In genomic region chr5:164188733-164189148, GRCh38 we compare ENCODE assay signal across 18 cellular contexts.
A peak's percentile ranks its signal among the peaks of the same experiment; 100 is the strongest.
DNase-seq lines count a peak whose midpoint lies in the region; ATAC-seq and TF ChIP-seq lines count a peak whose summit lies in the region.
"Had no signal": no experiment of that assay in that cellular context is flagged by ENCODE, and none has a peak within 500 bp of the region (broad histone marks: within the 10 kb centered on the region; RNA-seq: fewer than 3 reads in every experiment).

No MANE protein-coding gene starts in this region.

- H3K27ac ChIP-seq in HEK293 (ENCODE audit: extremely low read depth, low read depth, low read length) (no peak overlapping the region), neural progenitor cell (no peak overlapping the region), hepatocyte (no peak overlapping the region)
- H3K27ac ChIP-seq: gastroesophageal sphincter had no signal

- H4K20me1 ChIP-seq in neural progenitor cell (ENCODE audit: low read depth), result no peaks in the 10 kb centered on the region
- no peaks in the 10 kb centered on the region for H4K20me1 ChIP-seq in hepatocyte (ENCODE audit: insufficient read depth, poor library complexity, severe bottlenecking)

- peak overlapping the region; percentile 23 for H3K4me2 ChIP-seq in neural progenitor cell
- H3K4me2 ChIP-seq in hepatocyte, result no peak overlapping the region

- H3K4me3 ChIP-seq in HEK293 (ENCODE audit: low read depth, low read length), result no peak overlapping the region
- no peak overlapping the region for H3K4me3 ChIP-seq in neural progenitor cell
- H3K4me3 ChIP-seq in hepatocyte, result no peak overlapping the region
- H3K4me3 ChIP-seq: gastroesophageal sphincter had no signal

- H3F3A ChIP-seq in neural progenitor cell (ENCODE audit: low read depth), result peaks cover 16% of the 10 kb centered on the region

- H3K4me3 Mint-ChIP-seq in neural progenitor cell, result no peak overlapping the region
- no peak overlapping the region for H3K4me3 Mint-ChIP-seq in nephron progenitor cell
- H3K4me3 Mint-ChIP-seq: activated T-helper 1 cell treated with anti-CD3 and anti-CD28 coated beads, Interleukin-12 subunit alpha, Interleukin-12 subunit beta, Interleukin-2, Interleukin-4 antibody, amounts not matched to agents 30 ng/mL and 10 ng/mL and 1 ng/mL, durations not matched to agents 14 hours and 24 hours and 36 hours; naive B cell; T-helper 2 cell treated with Interferon-gamma antibody and Interleukin-4, amounts not matched to agents 5 μg/mL and 100 μg/mL, for 36 hours had no signal

- no peak overlapping the region for H3K9ac ChIP-seq in neural progenitor cell

- H3K79me2 ChIP-seq in neural progenitor cell (ENCODE audit: low read depth) (no peaks in the 10 kb centered on the region), hepatocyte (no peaks in the 10 kb centered on the region)

- H3K27me3 Mint-ChIP-seq in neural progenitor cell (ENCODE audit: insufficient read depth, low read depth) (no peaks in the 10 kb centered on the region), nephron progenitor cell (ENCODE audit: low read depth, poor library complexity) (no peaks in the 10 kb centered on the region)
- H3K27me3 Mint-ChIP-seq: naive B cell had no signal

- no peaks in the 10 kb centered on the region for H3K36me3 ChIP-seq in HEK293 (ENCODE audit: control insufficient read depth in 2 of 2, insufficient read depth in 1 of 2, low read length in 2 of 2)
- no peaks in the 10 kb centered on the region for H3K36me3 ChIP-seq in neural progenitor cell
- H3K36me3 ChIP-seq in hepatocyte (replicated peaks; ENCODE audit: insufficient read depth, low read depth), result no peaks in the 10 kb centered on the region
- H3K36me3 ChIP-seq: gastroesophageal sphincter had no signal

- 63% methylated on average over 4 of the region's 4 CpGs for WGBS in hepatocyte (ENCODE audit: low lambda C conversion rate, missing lambda C conversion rate)

- no peak for ATAC-seq in HG02885 (IDR thresholded peaks at IDR 0.05; ENCODE audit: poor library complexity, unreplicated experiment)
- ATAC-seq in HG02981 (IDR thresholded peaks at IDR 0.05; ENCODE audit: unreplicated experiment), result no peak
- ATAC-seq: gastroesophageal sphincter; sciatic nerve; stimulated activated naive CD8-positive, alpha-beta T cell treated with anti-CD3 and anti-CD28 coated beads, Interleukin-15, Interleukin-2, amounts not matched to agents 100 U/mL and 50 U/mL, for 24 hours had no signal

- H2AFZ ChIP-seq in neural progenitor cell (replicated peaks) (no peak overlapping the region), hepatocyte (no peak overlapping the region)

- no peaks in the 10 kb centered on the region for H3K9me2 ChIP-seq in hepatocyte (replicated peaks; ENCODE audit: insufficient read depth)

- H3K27me3 ChIP-seq in neural progenitor cell, result no peaks in the 10 kb centered on the region
- no peaks in the 10 kb centered on the region for H3K27me3 ChIP-seq in hepatocyte
- H3K27me3 ChIP-seq: gastroesophageal sphincter had no signal

- no peaks in the 10 kb centered on the region for H3K36me3 Mint-ChIP-seq in neural progenitor cell
- no peaks in the 10 kb centered on the region for H3K36me3 Mint-ChIP-seq in nephron progenitor cell (ENCODE audit: low read depth)
- H3K36me3 Mint-ChIP-seq: naive B cell had no signal

- H3K4me1 Mint-ChIP-seq in neural progenitor cell (peaks cover 18% of the 10 kb centered on the region), nephron progenitor cell (no peaks in the 10 kb centered on the region)
- H3K4me1 Mint-ChIP-seq: naive B cell had no signal

- DNase-seq in NCI-H82 treated with DMSO at 0.1 percent for 48 hours (lab: John Stamatoyannopoulos, UW; ENCODE audit: unreplicated experiment), result peak; percentile 89
- DNase-seq in epidermal melanocyte (ENCODE audit: insufficient read length, low spot score), result peak; percentile 43
- peak; percentile 74 for DNase-seq in neural progenitor cell (ENCODE audit: low spot score)
- no peak for DNase-seq in nephron progenitor cell
- DNase-seq in hepatocyte (ENCODE audit: low spot score), result no peak
- DNase-seq: activated CD4-positive, alpha-beta T cell treated with anti-CD3 and anti-CD28 coated beads, Interleukin-2, amount 50 U/mL, for 1 hour; DND-41; KBM-7; kidney; naive B cell; stimulated activated naive CD8-positive, alpha-beta T cell treated with anti-CD3 and anti-CD28 coated beads, Interleukin-15, Interleukin-2, amounts not matched to agents 100 U/mL and 50 U/mL, for 24 hours had no signal

- H3K27ac Mint-ChIP-seq in neural progenitor cell (peak overlapping the region; percentile 13), nephron progenitor cell (no peak overlapping the region)
- H3K27ac Mint-ChIP-seq: activated T-helper 1 cell treated with anti-CD3 and anti-CD28 coated beads, Interleukin-12 subunit alpha, Interleukin-12 subunit beta, Interleukin-2, Interleukin-4 antibody, amounts not matched to agents 30 ng/mL and 10 ng/mL and 1 ng/mL, durations not matched to agents 14 hours and 24 hours and 36 hours; naive B cell; T-helper 2 cell treated with Interferon-gamma antibody and Interleukin-4, amounts not matched to agents 5 μg/mL and 100 μg/mL, for 36 hours had no signal

- H3K9me3 ChIP-seq in HEK293 (ENCODE audit: control insufficient read depth, insufficient read depth, low read depth, low read length), result no peaks in the 10 kb centered on the region
- no peaks in the 10 kb centered on the region for H3K9me3 ChIP-seq in neural progenitor cell (ENCODE audit: low read depth)
- no peaks in the 10 kb centered on the region for H3K9me3 ChIP-seq in hepatocyte (ENCODE audit: low read depth)
- H3K9me3 ChIP-seq: gastroesophageal sphincter had no signal

- no peaks in the 10 kb centered on the region; the same call in 1 of the 2 replicates for H3K4me1 ChIP-seq in HEK293 (ENCODE audit: control insufficient read depth, insufficient read depth, low read length)
- peaks cover 23% of the 10 kb centered on the region for H3K4me1 ChIP-seq in neural progenitor cell
- H3K4me1 ChIP-seq in hepatocyte (ENCODE audit: insufficient read depth), result peaks cover 14% of the 10 kb centered on the region
- H3K4me1 ChIP-seq: gastroesophageal sphincter had no signal

- CTCF ChIA-PET in HEK293 (lab: Yijun Ruan, JAX), result interaction anchor here (0.6 kb wide), 1 partner anchor 148 kb away, joined by 3 read pairs; no protein-coding TSS in a partner anchor

- no peak for TF ChIP-seq CTCF in HEK293 (tag by site-specific recombination; IDR thresholded peaks at IDR 0.05)
- TF ChIP-seq CTCF in neural progenitor cell (IDR thresholded peaks at IDR 0.05), result no peak
- no peak for TF ChIP-seq CTCF in nephron progenitor cell (IDR thresholded peaks at IDR 0.05)
- TF ChIP-seq CTCF in hepatocyte (IDR thresholded peaks at IDR 0.05; ENCODE audit: poor library complexity), result no peak

- POLR2A ChIA-PET in HEK293 (lab: Yijun Ruan, JAX), result no interaction called here

- H3K9me3 Mint-ChIP-seq in neural progenitor cell (no peaks in the 10 kb centered on the region), nephron progenitor cell (no peaks in the 10 kb centered on the region)
- H3K9me3 Mint-ChIP-seq: activated T-helper 1 cell treated with anti-CD3 and anti-CD28 coated beads, Interleukin-12 subunit alpha, Interleukin-12 subunit beta, Interleukin-2, Interleukin-4 antibody, amounts not matched to agents 30 ng/mL and 10 ng/mL and 1 ng/mL, durations not matched to agents 14 hours and 24 hours and 36 hours had no signal

TF ChIP-seq in HEK293, 187 proteins besides CTCF, POLR2A, EP300 and RAD21 (continues in another document):
- peak; percentile 95 for TF ChIP-seq TCF7L2 (IDR thresholded peaks at IDR 0.05; ENCODE audit: borderline replicate concordance, low read depth, low read length)
- no peak for TF ChIP-seq ZNF677 (tag by site-specific recombination; IDR thresholded peaks at IDR 0.05)
- no peak for TF ChIP-seq SCRT2 (tag by site-specific recombination; IDR thresholded peaks at IDR 0.05)
- TF ChIP-seq HOXD13 (CRISPR knock-in tag; IDR thresholded peaks at IDR 0.05; ENCODE audit: borderline replicate concordance), result peak; percentile 76; the same call in 1 of the 2 replicates
- 0 out of 2 replicates have a peak, but pooled peaks have one; percentile 26 for TF ChIP-seq MEIS1 (CRISPR knock-in tag; IDR thresholded peaks at IDR 0.05; ENCODE audit: borderline replicate concordance)
- peak; percentile 39; the same call in 1 of the 2 replicates for TF ChIP-seq TRIM28 (IDR thresholded peaks at IDR 0.05; ENCODE audit: borderline replicate concordance, low read length)
- no peak for TF ChIP-seq ZNF37A (tag by site-specific recombination; IDR thresholded peaks at IDR 0.05)
- no peak for TF ChIP-seq IKZF3 (tag by site-specific recombination; IDR thresholded peaks at IDR 0.05)
- TF ChIP-seq, protein P1, sequence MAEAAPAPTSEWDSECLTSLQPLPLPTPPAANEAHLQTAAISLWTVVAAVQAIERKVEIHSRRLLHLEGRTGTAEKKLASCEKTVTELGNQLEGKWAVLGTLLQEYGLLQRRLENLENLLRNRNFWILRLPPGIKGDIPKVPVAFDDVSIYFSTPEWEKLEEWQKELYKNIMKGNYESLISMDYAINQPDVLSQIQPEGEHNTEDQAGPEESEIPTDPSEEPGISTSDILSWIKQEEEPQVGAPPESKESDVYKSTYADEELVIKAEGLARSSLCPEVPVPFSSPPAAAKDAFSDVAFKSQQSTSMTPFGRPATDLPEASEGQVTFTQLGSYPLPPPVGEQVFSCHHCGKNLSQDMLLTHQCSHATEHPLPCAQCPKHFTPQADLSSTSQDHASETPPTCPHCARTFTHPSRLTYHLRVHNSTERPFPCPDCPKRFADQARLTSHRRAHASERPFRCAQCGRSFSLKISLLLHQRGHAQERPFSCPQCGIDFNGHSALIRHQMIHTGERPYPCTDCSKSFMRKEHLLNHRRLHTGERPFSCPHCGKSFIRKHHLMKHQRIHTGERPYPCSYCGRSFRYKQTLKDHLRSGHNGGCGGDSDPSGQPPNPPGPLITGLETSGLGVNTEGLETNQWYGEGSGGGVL (tag by site-specific recombination; IDR thresholded peaks at IDR 0.05), result no peak
- TF ChIP-seq, protein P2, sequence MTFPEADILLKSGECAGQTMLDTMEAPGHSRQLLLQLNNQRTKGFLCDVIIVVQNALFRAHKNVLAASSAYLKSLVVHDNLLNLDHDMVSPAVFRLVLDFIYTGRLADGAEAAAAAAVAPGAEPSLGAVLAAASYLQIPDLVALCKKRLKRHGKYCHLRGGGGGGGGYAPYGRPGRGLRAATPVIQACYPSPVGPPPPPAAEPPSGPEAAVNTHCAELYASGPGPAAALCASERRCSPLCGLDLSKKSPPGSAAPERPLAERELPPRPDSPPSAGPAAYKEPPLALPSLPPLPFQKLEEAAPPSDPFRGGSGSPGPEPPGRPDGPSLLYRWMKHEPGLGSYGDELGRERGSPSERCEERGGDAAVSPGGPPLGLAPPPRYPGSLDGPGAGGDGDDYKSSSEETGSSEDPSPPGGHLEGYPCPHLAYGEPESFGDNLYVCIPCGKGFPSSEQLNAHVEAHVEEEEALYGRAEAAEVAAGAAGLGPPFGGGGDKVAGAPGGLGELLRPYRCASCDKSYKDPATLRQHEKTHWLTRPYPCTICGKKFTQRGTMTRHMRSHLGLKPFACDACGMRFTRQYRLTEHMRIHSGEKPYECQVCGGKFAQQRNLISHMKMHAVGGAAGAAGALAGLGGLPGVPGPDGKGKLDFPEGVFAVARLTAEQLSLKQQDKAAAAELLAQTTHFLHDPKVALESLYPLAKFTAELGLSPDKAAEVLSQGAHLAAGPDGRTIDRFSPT (tag by site-specific recombination; IDR thresholded peaks at IDR 0.05), result peak; percentile 84
- TF ChIP-seq ZNF114 (tag by site-specific recombination; IDR thresholded peaks at IDR 0.05), result no peak

Comparison
In these comparisons a context has a peak if more than half of its experiments do, and no peak if none do; other contexts are left out.
1. DNase-seq: peak in NCI-H82 treated with DMSO at 0.1 percent for 48 hours (single experiment), epidermal melanocyte (single experiment) and neural progenitor cell (single experiment); none in nephron progenitor cell (single experiment) and hepatocyte (single experiment).